Comparison of ENCODE assay signal across 1 cellular context in genomic region chr19:43820861-43821215, GRCh38.
TF ChIP-seq lines count a peak whose summit lies in the region.

No MANE protein-coding gene starts in this region.

TF ChIP-seq in GM23338, 12 proteins besides CTCF, POLR2A, EP300 and RAD21 (continued from another document):
- TF ChIP-seq, protein P1, sequence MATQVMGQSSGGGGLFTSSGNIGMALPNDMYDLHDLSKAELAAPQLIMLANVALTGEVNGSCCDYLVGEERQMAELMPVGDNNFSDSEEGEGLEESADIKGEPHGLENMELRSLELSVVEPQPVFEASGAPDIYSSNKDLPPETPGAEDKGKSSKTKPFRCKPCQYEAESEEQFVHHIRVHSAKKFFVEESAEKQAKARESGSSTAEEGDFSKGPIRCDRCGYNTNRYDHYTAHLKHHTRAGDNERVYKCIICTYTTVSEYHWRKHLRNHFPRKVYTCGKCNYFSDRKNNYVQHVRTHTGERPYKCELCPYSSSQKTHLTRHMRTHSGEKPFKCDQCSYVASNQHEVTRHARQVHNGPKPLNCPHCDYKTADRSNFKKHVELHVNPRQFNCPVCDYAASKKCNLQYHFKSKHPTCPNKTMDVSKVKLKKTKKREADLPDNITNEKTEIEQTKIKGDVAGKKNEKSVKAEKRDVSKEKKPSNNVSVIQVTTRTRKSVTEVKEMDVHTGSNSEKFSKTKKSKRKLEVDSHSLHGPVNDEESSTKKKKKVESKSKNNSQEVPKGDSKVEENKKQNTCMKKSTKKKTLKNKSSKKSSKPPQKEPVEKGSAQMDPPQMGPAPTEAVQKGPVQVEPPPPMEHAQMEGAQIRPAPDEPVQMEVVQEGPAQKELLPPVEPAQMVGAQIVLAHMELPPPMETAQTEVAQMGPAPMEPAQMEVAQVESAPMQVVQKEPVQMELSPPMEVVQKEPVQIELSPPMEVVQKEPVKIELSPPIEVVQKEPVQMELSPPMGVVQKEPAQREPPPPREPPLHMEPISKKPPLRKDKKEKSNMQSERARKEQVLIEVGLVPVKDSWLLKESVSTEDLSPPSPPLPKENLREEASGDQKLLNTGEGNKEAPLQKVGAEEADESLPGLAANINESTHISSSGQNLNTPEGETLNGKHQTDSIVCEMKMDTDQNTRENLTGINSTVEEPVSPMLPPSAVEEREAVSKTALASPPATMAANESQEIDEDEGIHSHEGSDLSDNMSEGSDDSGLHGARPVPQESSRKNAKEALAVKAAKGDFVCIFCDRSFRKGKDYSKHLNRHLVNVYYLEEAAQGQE (IDR thresholded peaks at IDR 0.05; ENCODE audit: unreplicated experiment) = no peak
- TF ChIP-seq ZNF331 (CRISPR knock-in tag; IDR thresholded peaks at IDR 0.05; ENCODE audit: low read depth) (no peak), JUNB (IDR thresholded peaks at IDR 0.05; ENCODE audit: unreplicated experiment) (no peak), POLR2AphosphoS5 (IDR thresholded peaks at IDR 0.05; ENCODE audit: low read depth) (no peak), EZH2phosphoT487 (IDR thresholded peaks at IDR 0.05; ENCODE audit: unreplicated experiment) (no peak), CREB1 (CRISPR knock-in tag; IDR thresholded peaks at IDR 0.05; ENCODE audit: low read depth) (no peak), STAT1 (IDR thresholded peaks at IDR 0.05; ENCODE audit: unreplicated experiment) (no peak), ZNF462 (CRISPR knock-in tag; IDR thresholded peaks at IDR 0.05) (no peak), ZNF114 (CRISPR knock-in tag; IDR thresholded peaks at IDR 0.05) (no peak)
- TF ChIP-seq, protein P2, sequence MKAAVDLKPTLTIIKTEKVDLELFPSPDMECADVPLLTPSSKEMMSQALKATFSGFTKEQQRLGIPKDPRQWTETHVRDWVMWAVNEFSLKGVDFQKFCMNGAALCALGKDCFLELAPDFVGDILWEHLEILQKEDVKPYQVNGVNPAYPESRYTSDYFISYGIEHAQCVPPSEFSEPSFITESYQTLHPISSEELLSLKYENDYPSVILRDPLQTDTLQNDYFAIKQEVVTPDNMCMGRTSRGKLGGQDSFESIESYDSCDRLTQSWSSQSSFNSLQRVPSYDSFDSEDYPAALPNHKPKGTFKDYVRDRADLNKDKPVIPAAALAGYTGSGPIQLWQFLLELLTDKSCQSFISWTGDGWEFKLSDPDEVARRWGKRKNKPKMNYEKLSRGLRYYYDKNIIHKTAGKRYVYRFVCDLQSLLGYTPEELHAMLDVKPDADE (IDR thresholded peaks at IDR 0.05) = no peak
